11 cellular contexts compared by ENCODE assay signal in genomic region chr5:172078726-172079345, GRCh38.
A peak's percentile ranks its signal among the peaks of the same experiment; 100 is the strongest.
DNase-seq lines count a peak whose midpoint lies in the region; ATAC-seq and TF ChIP-seq lines count a peak whose summit lies in the region.
"Had no signal": no experiment of that assay in that cellular context is flagged by ENCODE, and none has a peak within 500 bp of the region (broad histone marks: within the 10 kb centered on the region; RNA-seq: fewer than 3 reads in every experiment).

No MANE protein-coding gene starts in this region.

- ATAC-seq in left cardiac atrium (peak; percentile 74 to 75), HG03457 (IDR thresholded peaks at IDR 0.05; ENCODE audit: unreplicated experiment) (no peak)

- H3K27ac ChIP-seq in VCaP, result peak overlapping the region; percentile 41; the same call in 1 of the 2 replicates
- H3K27ac ChIP-seq in stomach, result peak overlapping the region in 1 of 5 donors; percentile 34
- no peak overlapping the region for H3K27ac ChIP-seq in H9 (ENCODE audit: insufficient read length, low read depth, low read length)
- H3K27ac ChIP-seq: epithelial cell of prostate had no signal

- no peak overlapping the region for H3K4ac ChIP-seq in H9 (ENCODE audit: low read depth, low read length)

- H3K14ac ChIP-seq in H9 (ENCODE audit: insufficient read depth, low read length), result no peak overlapping the region; the same call in 1 of the 2 replicates

- peaks cover 3% of the 10 kb centered on the region for H3K23me2 ChIP-seq in H9 (ENCODE audit: insufficient read length, low read depth, low read length, poor library complexity, severe bottlenecking)

- H3K36me3 Mint-ChIP-seq in activated T-cell treated with anti-CD3 and anti-CD28 coated beads, Interleukin-2, amount 50 U/mL, for 24 hours (ENCODE audit: low read depth), result peaks cover 86% of the 10 kb centered on the region
- H3K36me3 Mint-ChIP-seq in H9 (ENCODE audit: insufficient read depth in 1 of 3, low read depth in 3 of 3), result peaks cover 3 to 16% (median 11%) of the 10 kb centered on the region in 3 experiments; a peak in 4 of 7 replicates

- TF ChIP-seq CTCF in VCaP (conservative IDR thresholded peaks at IDR 0.05) (no peak), stomach (IDR thresholded peaks at IDR 0.05) (no peak), H9 (conservative IDR thresholded peaks at IDR 0.05) (no peak)

- H3K4me1 ChIP-seq in stomach (peaks cover 0 to 25% (median 5%) of the 10 kb centered on the region in 4 donors), H9 (ENCODE audit: insufficient read depth, low read length) (no peaks in the 10 kb centered on the region; the same call in 1 of the 2 replicates)

- intact Hi-C loops in left cardiac atrium (cut with DNase I) (no loop called here), stomach (cut with DNase I; ENCODE audit: low total_unique reads) (no loop called here)

- H3K27me3 Mint-ChIP-seq in activated T-cell treated with anti-CD3 and anti-CD28 coated beads, Interleukin-2, amount 50 U/mL, for 24 hours, result no peaks in the 10 kb centered on the region
- no peaks in the 10 kb centered on the region for H3K27me3 Mint-ChIP-seq in H9 (ENCODE audit: low read depth)

- 60 to 80% (median 71%) methylated on average over 8 of the region's 8 CpGs for WGBS in stomach, 5 donors
- no CpG with 5 or more reads among the region's 8 CpGs for WGBS in H9 (ENCODE audit: extremely low coverage, insufficient read length, low lambda C conversion rate)

- H3K27ac Mint-ChIP-seq in activated T-cell treated with anti-CD3 and anti-CD28 coated beads, Interleukin-2, amount 50 U/mL, for 24 hours, result peak overlapping the region; percentile 92
- H3K27ac Mint-ChIP-seq in H9, result no peak overlapping the region; a peak in 1 of 7 replicates

- H3K9me3 Mint-ChIP-seq in activated T-cell treated with anti-CD3 and anti-CD28 coated beads, Interleukin-2, amount 50 U/mL, for 24 hours, result no peaks in the 10 kb centered on the region
- H3K9me3 Mint-ChIP-seq in H9, result peaks cover 0 to 7% of the 10 kb centered on the region in 2 experiments; a peak in 2 of 5 replicates

- H3K9ac ChIP-seq in H9 (ENCODE audit: extremely low read depth, insufficient read length, low read length), result no peak overlapping the region

- DNase-seq in activated T-cell treated with anti-CD3 and anti-CD28 coated beads, Interleukin-2, amount 50 U/mL, for 24 hours, result no peak
- DNase-seq in activated T-cell treated with anti-CD3 and anti-CD28 coated beads for 4 hours, result no peak
- DNase-seq in left cardiac atrium, result peak; percentile 56
- peak; percentile 54 for DNase-seq in stomach
- no peak for DNase-seq in activated CD4-positive, CD25-positive, alpha-beta regulatory T cell treated with anti-CD3 and anti-CD28 coated beads, Interleukin-2, amount 50 U/mL, for 72 hours
- no peak for DNase-seq in H9
- DNase-seq: activated effector memory CD4-positive, alpha-beta T cell treated with Interleukin-2 at 50 U/mL for 16 hours; NCI-H2107 had no signal

- H3K4me1 Mint-ChIP-seq in activated T-cell treated with anti-CD3 and anti-CD28 coated beads, Interleukin-2, amount 50 U/mL, for 24 hours (ENCODE audit: low read depth), result peaks cover 22% of the 10 kb centered on the region
- peaks cover 13 to 19% of the 10 kb centered on the region in 2 experiments for H3K4me1 Mint-ChIP-seq in H9

- H3K79me1 ChIP-seq in H9 (ENCODE audit: insufficient read depth, low read depth, low read length, poor library complexity, severe bottlenecking), result no peaks in the 10 kb centered on the region

- TF ChIP-seq POLR2A in stomach (IDR thresholded peaks at IDR 0.05), result no peak

- H2BK20ac ChIP-seq in H9 (ENCODE audit: low read depth, low read length, poor library complexity, severe bottlenecking), result no peak overlapping the region

- H2BK5ac ChIP-seq in H9 (ENCODE audit: insufficient read length, low read length), result no peak overlapping the region

- H3K27me3 ChIP-seq in stomach, result no peaks in the 10 kb centered on the region
- no peaks in the 10 kb centered on the region for H3K27me3 ChIP-seq in H9 (ENCODE audit: insufficient read depth, low read length)

- peaks cover 9 to 71% (median 60%) of the 10 kb centered on the region in 4 donors for H3K36me3 ChIP-seq in stomach

- no peak overlapping the region for H4K5ac ChIP-seq in H9 (ENCODE audit: insufficient read length, low read depth, low read length)

- no peak overlapping the region for H4K8ac ChIP-seq in H9 (replicated peaks; ENCODE audit: insufficient read length, low read depth, low read length)

- H3K4me2 ChIP-seq in H9 (ENCODE audit: insufficient read depth, insufficient read length, low read length), result no peak overlapping the region

- H4K20me1 ChIP-seq in H9 (ENCODE audit: control insufficient read depth, insufficient read depth, insufficient read length), result no peaks in the 10 kb centered on the region

- no peak overlapping the region for H3T11ph ChIP-seq in H9 (ENCODE audit: low read length)

- H4K91ac ChIP-seq in H9 (ENCODE audit: insufficient read length, low read depth, low read length), result no peak overlapping the region

- no peak for TF ChIP-seq EP300 in stomach (IDR thresholded peaks at IDR 0.05)

- H3K18ac ChIP-seq in H9 (ENCODE audit: insufficient read length, low read depth, low read length), result no peak overlapping the region

- no peak overlapping the region for H3K56ac ChIP-seq in H9 (ENCODE audit: insufficient read length, low read depth, low read length)

- no peak overlapping the region for H2BK120ac ChIP-seq in H9 (ENCODE audit: low read depth, low read length, poor library complexity, severe bottlenecking)

- H2BK15ac ChIP-seq in H9 (ENCODE audit: low read depth, low read length), result no peak overlapping the region

- H3K79me2 ChIP-seq in H9 (ENCODE audit: insufficient read depth, low read length), result no peaks in the 10 kb centered on the region

- H2AFZ ChIP-seq in H9 (ENCODE audit: low read length), result no peak overlapping the region

- H3K9me3 ChIP-seq in stomach (no peaks in the 10 kb centered on the region), H9 (ENCODE audit: control insufficient read depth, low read depth, low read length) (no peaks in the 10 kb centered on the region)

- H2BK12ac ChIP-seq in H9 (ENCODE audit: insufficient read length, low read depth, low read length), result no peak overlapping the region

- no peak overlapping the region for H3K4me3 ChIP-seq in stomach

- no peak overlapping the region for H3K23ac ChIP-seq in H9 (ENCODE audit: insufficient read length, low read depth, low read length)

- H3K4me3 Mint-ChIP-seq in activated T-cell treated with anti-CD3 and anti-CD28 coated beads, Interleukin-2, amount 50 U/mL, for 24 hours, result no peak overlapping the region
- H3K4me3 Mint-ChIP-seq in H9, result no peak overlapping the region

- no peak overlapping the region for H2AK5ac ChIP-seq in H9 (ENCODE audit: insufficient read length, low read length)

Comparison
In these comparisons a context has a peak if more than half of its experiments do, and no peak if none do; other contexts are left out.
1. DNase-seq: peak in left cardiac atrium (single experiment) and stomach (single experiment); none in activated T-cell treated with anti-CD3 and anti-CD28 coated beads, Interleukin-2, amount 50 U/mL, for 24 hours (single experiment), activated T-cell treated with anti-CD3 and anti-CD28 coated beads for 4 hours (single experiment), activated CD4-positive, CD25-positive, alpha-beta regulatory T cell treated with anti-CD3 and anti-CD28 coated beads, Interleukin-2, amount 50 U/mL, for 72 hours (single experiment) and H9 (single experiment).